In the genomic region with DNA sequence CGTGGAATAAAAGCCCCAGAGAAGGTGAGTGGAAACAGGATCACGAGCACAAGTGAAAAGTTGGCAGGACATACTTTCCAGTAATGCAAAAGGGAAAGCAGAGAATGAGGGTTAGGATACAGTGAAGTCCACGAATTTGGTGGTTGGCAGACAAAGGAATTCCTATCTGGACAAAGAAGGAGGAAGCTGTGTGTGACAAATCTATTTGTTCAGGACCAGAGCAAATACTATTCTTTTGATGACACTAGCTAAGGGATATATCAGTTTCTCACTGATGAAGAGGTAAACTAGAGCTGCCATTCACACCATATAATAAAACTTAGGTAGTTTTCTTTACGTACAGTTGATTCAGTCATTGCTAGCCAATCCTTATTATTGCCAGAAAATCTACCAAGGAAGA, we compare ENCODE assay signal across 16 cellular contexts.
DNase-seq lines count a peak whose midpoint lies in the region; TF ChIP-seq lines count a peak whose summit lies in the region.
"Had no signal": no experiment of that assay in that cellular context is flagged by ENCODE, and none has a peak within 500 bp of the region (broad histone marks: within the 10 kb centered on the region; RNA-seq: fewer than 3 reads in every experiment).

No MANE protein-coding gene starts in this region.

- CTCF ChIA-PET in GM10248 (lab: Yijun Ruan, JAX) = interaction anchor here (0.7 kb wide), 1 partner anchor 10 kb away, joined by 3 read pairs; no protein-coding TSS in a partner anchor

- no peak for TF ChIP-seq CTCF in GM10248 (IDR thresholded peaks at IDR 0.05; ENCODE audit: control extremely low read depth, extremely low read depth, low read depth, missing control alignments)

- POLR2A ChIA-PET in GM10248 (lab: Yijun Ruan, JAX) = no interaction called here

- DNase-seq in DMS153 (lab: John Stamatoyannopoulos, UW) = peak; percentile 32
- no peak for DNase-seq in DMS153 treated with DMSO at 0.1 percent for 48 hours (lab: John Stamatoyannopoulos, UW; ENCODE audit: unreplicated experiment)
- DNase-seq in COLO668 (lab: John Stamatoyannopoulos, UW; ENCODE audit: unreplicated experiment) = peak; percentile 1
- DNase-seq in NCI-H2029 (lab: John Stamatoyannopoulos, UW) = peak; percentile 39
- DNase-seq in NCI-H69 (lab: John Stamatoyannopoulos, UW) = peak; percentile 38
- DNase-seq in NCI-H2081 treated with DMSO at 0.1 percent for 48 hours (lab: John Stamatoyannopoulos, UW) = no peak
- no peak for DNase-seq in occipital lobe (lab: John Stamatoyannopoulos, UW)
- DNase-seq in GM10248 (ENCODE audit: extremely low spot score) = no peak
- DNase-seq: CD4-positive, CD25-positive, alpha-beta regulatory T cell; CD8-positive, alpha-beta T cell; DMS 273 treated with DMSO at 0.1 percent for 48 hours; DMS79 treated with DMSO at 0.1 percent for 48 hours; GF-D8; GM23248; H7; HCEC 1CT had no signal

Comparison
In these comparisons a context has a peak if more than half of its experiments do, and no peak if none do; other contexts are left out.
1. DNase-seq: peak in DMS153 (single experiment), COLO668 (single experiment), NCI-H2029 (single experiment) and NCI-H69 (single experiment); none in DMS153 treated with DMSO at 0.1 percent for 48 hours (single experiment), NCI-H2081 treated with DMSO at 0.1 percent for 48 hours (single experiment), occipital lobe (single experiment) and GM10248 (single experiment).